ENCODE assay signal across 22 cellular contexts in genomic region chr6:148974351-148974750, GRCh38.
"Had no signal": no experiment of that assay in that cellular context is flagged by ENCODE, and none has a peak within 500 bp of the region (broad histone marks: within the 10 kb centered on the region; RNA-seq: fewer than 3 reads in every experiment).

No MANE protein-coding gene starts in this region.

- H3K4me3 ChIP-seq: adrenal gland, breast epithelium, colonic mucosa, MG63, Peyer's patch, SJCRH30 had no signal

- H3K9me3 ChIP-seq: adrenal gland, breast epithelium, colonic mucosa, MG63, Peyer's patch, SK-N-SH had no signal

- H3K4me2 ChIP-seq: SK-N-SH had no signal

- H3K9ac ChIP-seq: SK-N-SH had no signal

- ATAC-seq: activated CD4-positive, CD25-positive, alpha-beta regulatory T cell treated with anti-CD3 and anti-CD28 coated beads, Interleukin-2, amount 50 U/mL, for 24 hours; activated CD8-positive, alpha-beta T cell treated with anti-CD3 and anti-CD28 coated beads for 36 hours had no signal

- H3K27me3 ChIP-seq: adrenal gland, breast epithelium, colonic mucosa, MG63, Peyer's patch, SJCRH30 had no signal

- DNase-seq: activated CD4-positive, alpha-beta T cell treated with anti-CD3 and anti-CD28 coated beads for 4 hours; activated CD8-positive, alpha-beta memory T cell treated with anti-CD3 and anti-CD28 coated beads, Interleukin-2, amount 50 U/mL, for 4 hours; activated CD8-positive, alpha-beta T cell treated with anti-CD3 and anti-CD28 coated beads for 36 hours; activated naive CD4-positive, alpha-beta T cell treated with anti-CD3 and anti-CD28 coated beads, Interleukin-2, amount 50 U/mL, for 16 hours; activated naive CD8-positive, alpha-beta T cell treated with anti-CD3 and anti-CD28 coated beads, Interleukin-2, amount 10 ng/mL, durations not matched to agents 7 days and 5 days; activated T-cell treated with anti-CD3 and anti-CD28 coated beads, Interleukin-2, amount 50 U/mL, for 1 hour; aorta; colonic mucosa; KG1; MG63; NCI-H1930; NCI-H526 treated with DMSO at 0.1 percent for 48 hours; Peyer's patch; Right ventricle myocardium superior; T-helper 1 cell had no signal

- H3K4me1 ChIP-seq: breast epithelium, colonic mucosa, Peyer's patch had no signal

- H3K36me3 ChIP-seq: adrenal gland, breast epithelium, colonic mucosa, Peyer's patch, SJCRH30, WERI-Rb-1 had no signal

- H3K27ac ChIP-seq: adrenal gland, breast epithelium, colonic mucosa, Peyer's patch, RWPE1, SJCRH30, WERI-Rb-1 had no signal
